Comparison of ENCODE assay signal across 19 cellular contexts in the genomic region with DNA sequence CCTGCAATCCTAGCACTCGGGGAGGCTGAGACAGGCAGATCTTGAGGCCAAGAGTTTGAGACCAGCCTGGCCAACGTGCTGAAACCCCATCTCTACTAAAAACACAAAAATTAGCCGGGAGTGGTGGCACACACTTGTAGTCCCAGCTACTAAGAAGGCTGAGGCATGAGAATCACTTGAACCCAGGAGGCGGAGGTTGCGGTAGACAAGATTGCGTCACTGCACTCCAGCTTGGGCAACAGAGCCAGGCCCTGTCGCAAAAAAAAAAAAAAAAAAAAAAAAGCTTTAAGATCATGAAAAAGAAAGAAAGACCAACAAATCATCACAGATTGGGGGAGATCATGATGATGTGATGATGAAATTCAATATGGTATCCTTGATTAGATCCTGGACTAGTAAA.
"Had no signal": no experiment of that assay in that cellular context is flagged by ENCODE, and none has a peak within 500 bp of the region (broad histone marks: within the 10 kb centered on the region; RNA-seq: fewer than 3 reads in every experiment).

No MANE protein-coding gene starts in this region.

- ATAC-seq: foreskin keratinocyte; psoas muscle; sciatic nerve; stimulated activated memory B cell treated with anti-CD40 and anti-IgM and Interleukin-4, amounts not matched to agents 10 μg/mL and 1 μg/mL and 100 μg/mL, for 72 hours; upper lobe of right lung had no signal

- H3K36me3 ChIP-seq: upper lobe of right lung, vagina had no signal

- H3K4me1 ChIP-seq: psoas muscle, testis, vagina had no signal

- H3K9me3 ChIP-seq: esophagus squamous epithelium, left ventricle myocardium inferior, psoas muscle, spleen, testis, tibial nerve, upper lobe of right lung, vagina had no signal

- DNase-seq: dermis blood vessel endothelial cell; esophagus squamous epithelium; foreskin keratinocyte; immature natural killer cell; left ventricle myocardium inferior; mesendoderm; naive B cell; psoas muscle; retina; spleen; stimulated activated CD4-positive, alpha-beta T cell treated with anti-CD3 and anti-CD28 coated beads, Interleukin-15, amount 100 ng/mL, for 24 hours; stimulated activated CD4-positive, alpha-beta T cell treated with anti-CD3 and anti-CD28 coated beads, Interleukin-1b, Interleukin-23, amount 100 ng/mL, for 48 hours; stimulated activated CD4-positive, alpha-beta T cell treated with anti-CD3 and anti-CD28 coated beads, Interleukin-4, amount 100 ng/mL, for 24 hours; testis; upper lobe of right lung had no signal

- H3K27me3 ChIP-seq: esophagus squamous epithelium, foreskin keratinocyte, spleen, testis, tibial nerve, upper lobe of right lung, vagina had no signal

- H3K4me3 ChIP-seq: esophagus squamous epithelium, left ventricle myocardium inferior, psoas muscle, spleen, testis, tibial nerve, upper lobe of right lung, vagina had no signal

- H3K27ac ChIP-seq: esophagus squamous epithelium, foreskin keratinocyte, left ventricle myocardium inferior, psoas muscle, testis, tibial nerve, upper lobe of right lung, vagina had no signal
